19 cellular contexts compared by ENCODE assay signal in genomic region chr20:57838670-57839142, GRCh38.
DNase-seq lines count a peak whose midpoint lies in the region; ATAC-seq and TF ChIP-seq lines count a peak whose summit lies in the region.
"Had no signal": no experiment of that assay in that cellular context is flagged by ENCODE, and none has a peak within 500 bp of the region (broad histone marks: within the 10 kb centered on the region; RNA-seq: fewer than 3 reads in every experiment).

No MANE protein-coding gene starts in this region.

- no peak for ATAC-seq in stimulated activated naive B cell treated with anti-CD40 and anti-IgM and Interleukin-4, amounts not matched to agents 10 μg/mL and 1 μg/mL and 100 μg/mL, for 72 hours (replicated peaks)
- no peak for ATAC-seq in GM18511 (IDR thresholded peaks at IDR 0.05; ENCODE audit: unreplicated experiment)
- ATAC-seq: stimulated activated naive CD8-positive, alpha-beta T cell treated with anti-CD3 and anti-CD28 coated beads, Interleukin-15, amount 100 ng/mL, for 72 hours had no signal

- H3K27me3 Mint-ChIP-seq in CD14-positive monocyte (ENCODE audit: low read depth in 3 of 3) = peaks cover under 1 to 3% (median 2%) of the 10 kb centered on the region in 3 donors
- H3K27me3 Mint-ChIP-seq in stimulated activated naive B cell treated with anti-CD40 and anti-IgM and Interleukin-4, amounts not matched to agents 10 μg/mL and 1 μg/mL and 100 μg/mL, for 72 hours = peaks cover 9 to 12% of the 10 kb centered on the region in 2 donors
- H3K27me3 Mint-ChIP-seq: stimulated activated naive CD8-positive, alpha-beta T cell treated with anti-CD3 and anti-CD28 coated beads, Interleukin-15, amount 100 ng/mL, for 72 hours had no signal

- no peak overlapping the region for H3K27ac Mint-ChIP-seq in CD14-positive monocyte
- no peak overlapping the region for H3K27ac Mint-ChIP-seq in stimulated activated naive B cell treated with anti-CD40 and anti-IgM and Interleukin-4, amounts not matched to agents 10 μg/mL and 1 μg/mL and 100 μg/mL, for 72 hours

- H3K4me1 ChIP-seq in neuronal stem cell (ENCODE audit: control insufficient read depth in 2 of 2, insufficient read depth in 1 of 2, low read depth in 1 of 2, low read length in 2 of 2) = no peaks in the 10 kb centered on the region
- H3K4me1 ChIP-seq in mesenchymal stem cell (ENCODE audit: control insufficient read depth, insufficient read depth, low read depth, low read length) = no peaks in the 10 kb centered on the region
- H3K4me1 ChIP-seq: uterus had no signal

- H3K9ac ChIP-seq in neuronal stem cell (ENCODE audit: low read depth, low read length, poor library complexity) (no peak overlapping the region), mesenchymal stem cell (ENCODE audit: low read length) (no peak overlapping the region)

- H3K27me3 ChIP-seq in neuronal stem cell (ENCODE audit: control insufficient read depth in 3 of 3, insufficient read depth in 3 of 3, low read depth in 1 of 3, low read length in 3 of 3) (peaks cover 0 to 28% (median 0%) of the 10 kb centered on the region in 3 experiments), mesenchymal stem cell (ENCODE audit: control insufficient read depth in 1 of 2, insufficient read depth in 1 of 2, low read length in 2 of 2) (peaks cover 39 to 76% of the 10 kb centered on the region in 2 experiments)
- H3K27me3 ChIP-seq: uterus had no signal

- no peaks in the 10 kb centered on the region for H3K4me1 Mint-ChIP-seq in CD14-positive monocyte
- H3K4me1 Mint-ChIP-seq in stimulated activated naive B cell treated with anti-CD40 and anti-IgM and Interleukin-4, amounts not matched to agents 10 μg/mL and 1 μg/mL and 100 μg/mL, for 72 hours = no peaks in the 10 kb centered on the region
- H3K4me1 Mint-ChIP-seq: stimulated activated naive CD8-positive, alpha-beta T cell treated with anti-CD3 and anti-CD28 coated beads, Interleukin-15, amount 100 ng/mL, for 72 hours had no signal

- H3K23ac ChIP-seq in neuronal stem cell (ENCODE audit: low read depth, low read length, poor library complexity) (no peak overlapping the region), mesenchymal stem cell (ENCODE audit: low read length in 2 of 2) (no peak overlapping the region)

- H3K36me3 ChIP-seq in neuronal stem cell (replicated peaks in 1 of 2; ENCODE audit: control insufficient read depth in 2 of 2, insufficient read depth in 2 of 2, low read length in 2 of 2) (no peaks in the 10 kb centered on the region), mesenchymal stem cell (ENCODE audit: control insufficient read depth in 1 of 2, insufficient read depth in 2 of 2, low read depth in 1 of 2, low read length in 2 of 2) (no peaks in the 10 kb centered on the region)
- H3K36me3 ChIP-seq: uterus had no signal

- no peaks in the 10 kb centered on the region for H3K36me3 Mint-ChIP-seq in CD14-positive monocyte
- no peaks in the 10 kb centered on the region for H3K36me3 Mint-ChIP-seq in stimulated activated naive B cell treated with anti-CD40 and anti-IgM and Interleukin-4, amounts not matched to agents 10 μg/mL and 1 μg/mL and 100 μg/mL, for 72 hours

- no peak overlapping the region for H3K4me3 Mint-ChIP-seq in CD14-positive monocyte
- H3K4me3 Mint-ChIP-seq in stimulated activated naive B cell treated with anti-CD40 and anti-IgM and Interleukin-4, amounts not matched to agents 10 μg/mL and 1 μg/mL and 100 μg/mL, for 72 hours = no peak overlapping the region
- H3K4me3 Mint-ChIP-seq: stimulated activated naive CD8-positive, alpha-beta T cell treated with anti-CD3 and anti-CD28 coated beads, Interleukin-15, amount 100 ng/mL, for 72 hours had no signal

- peak overlapping the region; percentile 53 for H2BK120ac ChIP-seq in neuronal stem cell (ENCODE audit: low read depth, low read length)
- no peak overlapping the region for H2BK120ac ChIP-seq in mesenchymal stem cell (ENCODE audit: low read depth, low read length)

- H4K91ac ChIP-seq in neuronal stem cell (ENCODE audit: low read depth, low read length, poor library complexity) = no peak overlapping the region
- no peak overlapping the region for H4K91ac ChIP-seq in mesenchymal stem cell (ENCODE audit: low read length)

- peak; percentile 92 for DNase-seq in DMS 273 treated with DMSO at 0.1 percent for 48 hours (lab: John Stamatoyannopoulos, UW)
- DNase-seq in NCI-H1694 (lab: John Stamatoyannopoulos, UW) = peak; percentile 79
- DNase-seq in astrocyte of the cerebellum (ENCODE audit: low read depth) = peak; percentile 96
- no peak for DNase-seq in neuronal stem cell (ENCODE audit: low spot score)
- DNase-seq in CD14-positive monocyte (ENCODE audit: low spot score) = no peak
- DNase-seq in mesenchymal stem cell = no peak
- no peak for DNase-seq in stimulated activated naive B cell treated with anti-CD40 and anti-IgM and Interleukin-4, amounts not matched to agents 10 μg/mL and 1 μg/mL and 100 μg/mL, for 72 hours
- DNase-seq: activated CD4-positive, alpha-beta T cell treated with anti-CD3 and anti-CD28 coated beads for 48 hours; activated naive CD4-positive, alpha-beta T cell treated with anti-CD3 and anti-CD28 coated beads, Interleukin-2, amount 50 U/mL, for 16 hours; activated T-cell treated with anti-CD3 and anti-CD28 coated beads for 4 hours; AML-193; DMS153; effector CD4-positive, alpha-beta T cell; Kasumi-1; NCI-H187 treated with DMSO at 0.1 percent for 48 hours; stimulated activated CD4-positive, alpha-beta T cell treated with anti-CD3 and anti-CD28 coated beads, Interleukin-12 subunit alpha, Interleukin-12 subunit beta, amount 100 ng/mL, for 4 hours; stimulated activated naive CD8-positive, alpha-beta T cell treated with anti-CD3 and anti-CD28 coated beads, Interleukin-15, amount 100 ng/mL, for 72 hours; uterus had no signal

- H4K8ac ChIP-seq in neuronal stem cell (ENCODE audit: low read depth, low read length) (no peak overlapping the region), mesenchymal stem cell (ENCODE audit: low read length) (no peak overlapping the region)

- no peak overlapping the region for H2BK5ac ChIP-seq in neuronal stem cell (ENCODE audit: low read length)
- no peak overlapping the region for H2BK5ac ChIP-seq in mesenchymal stem cell (ENCODE audit: low read depth, low read length, poor library complexity, severe bottlenecking)

- H3K14ac ChIP-seq in neuronal stem cell (ENCODE audit: low read length) (peak overlapping the region; percentile 63), mesenchymal stem cell (ENCODE audit: low read length in 2 of 2) (no peak overlapping the region)

- H2AFZ ChIP-seq in neuronal stem cell (ENCODE audit: low read length) (no peak overlapping the region), mesenchymal stem cell (ENCODE audit: low read depth, low read length) (no peak overlapping the region)

- H2AK5ac ChIP-seq in neuronal stem cell (ENCODE audit: low read depth, low read length) (peak overlapping the region; percentile 27), mesenchymal stem cell (ENCODE audit: low read length, severe bottlenecking) (no peak overlapping the region)

- no peak overlapping the region for H3K4ac ChIP-seq in neuronal stem cell (ENCODE audit: low read length)
- no peak overlapping the region for H3K4ac ChIP-seq in mesenchymal stem cell (ENCODE audit: low read depth in 1 of 2, low read length in 2 of 2)

- H3K4me2 ChIP-seq in neuronal stem cell (ENCODE audit: insufficient read depth, low read length, poor library complexity, severe bottlenecking) (no peak overlapping the region), mesenchymal stem cell (ENCODE audit: low read length, poor library complexity, severe bottlenecking) (no peak overlapping the region)

- H3K9me3 ChIP-seq in neuronal stem cell (replicated peaks in 1 of 2; ENCODE audit: control insufficient read depth in 2 of 2, insufficient read depth in 1 of 2, low read depth in 1 of 2, low read length in 2 of 2) = no peaks in the 10 kb centered on the region
- H3K9me3 ChIP-seq in mesenchymal stem cell (ENCODE audit: control insufficient read depth, low read length) = no peaks in the 10 kb centered on the region
- H3K9me3 ChIP-seq: uterus had no signal

- H3K18ac ChIP-seq in neuronal stem cell (ENCODE audit: low read length) (peak overlapping the region; percentile 80), mesenchymal stem cell (ENCODE audit: low read depth in 1 of 2, low read length in 2 of 2) (no peak overlapping the region)

- H3K27ac ChIP-seq in neuronal stem cell (replicated peaks; ENCODE audit: low read length) = no peak overlapping the region
- H3K27ac ChIP-seq in mesenchymal stem cell (ENCODE audit: low read length, poor library complexity, severe bottlenecking) = no peak overlapping the region
- H3K27ac ChIP-seq: uterus had no signal

- whole genome bisulfite sequencing in neuronal stem cell (ENCODE audit: extremely low coverage in 2 of 2, insufficient read length in 2 of 2, insufficient replicate concordance in 1 of 2), 2 donors = no CpG with 5 or more reads among the region's 18 CpGs
- WGBS in mesenchymal stem cell = 81% methylated on average over 18 of the region's 18 CpGs

- TF ChIP-seq CTCF in astrocyte of the cerebellum (IDR thresholded peaks at IDR 0.05; ENCODE audit: low read depth, low read length, missing control alignments) (no peak), CD14-positive monocyte (IDR thresholded peaks at IDR 0.05) (no peak)

- H2BK12ac ChIP-seq in neuronal stem cell (ENCODE audit: low read length) = no peak overlapping the region
- no peak overlapping the region for H2BK12ac ChIP-seq in mesenchymal stem cell (ENCODE audit: low read length in 2 of 2)

- H3K79me1 ChIP-seq in neuronal stem cell (ENCODE audit: low read depth, low read length) = no peaks in the 10 kb centered on the region
- H3K79me1 ChIP-seq in mesenchymal stem cell (replicated peaks; ENCODE audit: low read length, poor library complexity, severe bottlenecking) = no peaks in the 10 kb centered on the region

- H3K9me3 Mint-ChIP-seq in CD14-positive monocyte = no peaks in the 10 kb centered on the region
- H3K9me3 Mint-ChIP-seq in stimulated activated naive B cell treated with anti-CD40 and anti-IgM and Interleukin-4, amounts not matched to agents 10 μg/mL and 1 μg/mL and 100 μg/mL, for 72 hours = no peaks in the 10 kb centered on the region
- H3K9me3 Mint-ChIP-seq: stimulated activated naive CD8-positive, alpha-beta T cell treated with anti-CD3 and anti-CD28 coated beads, Interleukin-15, amount 100 ng/mL, for 72 hours had no signal

- intact Hi-C loops in CD14-positive monocyte (cut with micrococcal nuclease) = no loop called here

- no peak overlapping the region for H2BK15ac ChIP-seq in neuronal stem cell (ENCODE audit: low read length)
- H2BK15ac ChIP-seq in mesenchymal stem cell (ENCODE audit: low read depth, poor library complexity, severe bottlenecking) = no peak overlapping the region

- H3K4me3 ChIP-seq in astrocyte of the cerebellum (ENCODE audit: low read depth, low read length) (no peak overlapping the region), neuronal stem cell (ENCODE audit: low read length in 2 of 2) (no peak overlapping the region), mesenchymal stem cell (ENCODE audit: insufficient read depth in 1 of 2, low read depth in 1 of 2, low read length in 2 of 2) (no peak overlapping the region)
- H3K4me3 ChIP-seq: uterus had no signal

- in situ Hi-C loops in astrocyte of the cerebellum (cut with HindIII; ENCODE audit: low sequenced_read_pairs) = no loop called here

Comparison
In these comparisons a context has a peak if more than half of its experiments do, and no peak if none do; other contexts are left out.
1. DNase-seq: peak in DMS 273 treated with DMSO at 0.1 percent for 48 hours (single experiment), NCI-H1694 (single experiment) and astrocyte of the cerebellum (single experiment); none in neuronal stem cell (single experiment), CD14-positive monocyte (single experiment), mesenchymal stem cell (single experiment) and stimulated activated naive B cell treated with anti-CD40 and anti-IgM and Interleukin-4, amounts not matched to agents 10 μg/mL and 1 μg/mL and 100 μg/mL, for 72 hours (single experiment).